ENCODE assay signal across 9 cellular contexts in the genomic region with DNA sequence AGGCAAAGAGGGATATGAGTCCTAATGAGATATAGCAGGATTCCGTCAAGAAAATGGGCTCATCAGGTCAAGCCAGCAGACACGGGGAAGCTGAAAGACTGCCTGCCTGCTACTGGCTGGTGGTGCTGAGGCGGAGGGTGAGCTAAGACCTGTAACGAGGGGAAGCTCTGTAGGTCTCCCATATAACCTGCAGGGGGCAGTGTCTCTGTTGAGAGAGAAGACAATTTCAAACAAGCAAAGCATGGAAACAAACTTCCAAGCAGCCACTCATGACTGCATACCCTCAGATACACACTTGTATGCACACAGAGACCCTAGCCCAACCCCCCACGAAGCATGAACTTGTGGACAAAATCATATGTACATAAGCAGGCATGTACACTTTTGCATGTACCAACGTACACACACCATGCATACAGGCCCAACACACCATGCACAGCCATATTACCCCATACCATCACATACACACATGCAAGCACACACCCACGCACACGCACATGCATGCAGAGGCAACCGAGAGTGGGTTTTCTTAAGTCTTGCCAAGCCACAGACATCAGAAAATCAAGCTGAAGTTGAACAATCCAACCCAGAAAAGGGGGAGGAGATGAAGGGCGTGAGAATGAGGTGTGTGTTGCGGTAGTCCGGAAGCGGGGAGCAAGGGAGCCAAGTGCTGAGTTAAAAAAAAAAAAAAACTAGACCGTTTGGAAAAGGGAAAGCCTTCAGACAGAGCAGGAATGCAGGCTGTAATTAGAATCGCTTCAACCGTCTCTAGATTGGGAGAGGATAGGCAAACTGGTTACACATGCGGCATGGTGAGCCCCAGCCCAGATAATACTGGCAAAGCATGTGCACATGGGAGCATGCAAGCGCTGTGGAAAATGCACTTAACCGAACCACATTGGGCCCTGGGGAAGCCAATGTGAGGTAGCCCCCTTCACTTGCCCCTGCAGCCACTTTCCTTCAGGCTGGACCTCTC.
A peak's percentile ranks its signal among the peaks of the same experiment; 100 is the strongest.
DNase-seq lines count a peak whose midpoint lies in the region; ATAC-seq and TF ChIP-seq lines count a peak whose summit lies in the region.
"Had no signal": no experiment of that assay in that cellular context is flagged by ENCODE, and none has a peak within 500 bp of the region (broad histone marks: within the 10 kb centered on the region; RNA-seq: fewer than 3 reads in every experiment).

No MANE protein-coding gene starts in this region.

- H3K27me3 Mint-ChIP-seq in Caco-2 (ENCODE audit: insufficient read depth, unreplicated experiment): no peaks in the 10 kb centered on the region
- H3K27me3 Mint-ChIP-seq in neural crest cell (ENCODE audit: low read depth): no peaks in the 10 kb centered on the region

- DNase-seq in Caco-2 (peak; percentile 54 to 56), GM20000 (ENCODE audit: low spot score) (peak; percentile 59), NAMALWA (ENCODE audit: low spot score) (peak; percentile 44), esophagus muscularis mucosa (ENCODE audit: extremely low spot score) (no peak), neural crest cell (ENCODE audit: low read depth, low spot score) (peak; percentile 39)
- DNase-seq in activated CD4-positive, alpha-beta T cell treated with anti-CD3 and anti-CD28 coated beads for 48 hours: peak; percentile 36

- no peaks in the 10 kb centered on the region for H3K36me3 ChIP-seq in Caco-2 (ENCODE audit: control insufficient read depth, insufficient read depth, low read length)
- H3K36me3 ChIP-seq in esophagus muscularis mucosa: no peaks in the 10 kb centered on the region
- H3K36me3 ChIP-seq: neutrophil had no signal

- no peaks in the 10 kb centered on the region for H3K9me3 ChIP-seq in Caco-2
- no peaks in the 10 kb centered on the region for H3K9me3 ChIP-seq in esophagus muscularis mucosa
- H3K9me3 ChIP-seq: neutrophil had no signal

- ATAC-seq in HG02981 (IDR thresholded peaks at IDR 0.05; ENCODE audit: unreplicated experiment) (no peak), GM18861 (IDR thresholded peaks at IDR 0.05; ENCODE audit: unreplicated experiment) (no peak)

- no peak overlapping the region for H3K27ac Mint-ChIP-seq in Caco-2 (ENCODE audit: unreplicated experiment)
- peak overlapping the region; percentile 20 for H3K27ac Mint-ChIP-seq in neural crest cell (ENCODE audit: unreplicated experiment)

- H3K9me3 Mint-ChIP-seq in Caco-2 (ENCODE audit: unreplicated experiment): no peaks in the 10 kb centered on the region
- no peaks in the 10 kb centered on the region for H3K9me3 Mint-ChIP-seq in neural crest cell

- H3K4me3 Mint-ChIP-seq in Caco-2 (ENCODE audit: unreplicated experiment): no peak overlapping the region
- no peak overlapping the region for H3K4me3 Mint-ChIP-seq in neural crest cell

- H3K27me3 ChIP-seq in Caco-2 (replicated peaks; ENCODE audit: control insufficient read depth, insufficient read depth, low read length) (no peaks in the 10 kb centered on the region), esophagus muscularis mucosa (no peaks in the 10 kb centered on the region)
- H3K27me3 ChIP-seq: neutrophil had no signal

- H3K36me3 Mint-ChIP-seq in Caco-2 (ENCODE audit: insufficient read depth, unreplicated experiment) (no peaks in the 10 kb centered on the region), neural crest cell (ENCODE audit: low read depth) (no peaks in the 10 kb centered on the region)

- H3K4me1 ChIP-seq in Caco-2: no peaks in the 10 kb centered on the region
- H3K4me1 ChIP-seq in esophagus muscularis mucosa: no peaks in the 10 kb centered on the region

- no peak for TF ChIP-seq EP300 in esophagus muscularis mucosa (IDR thresholded peaks at IDR 0.05)

- peak; percentile 28 to 30 for TF ChIP-seq CTCF in Caco-2 (IDR thresholded peaks at IDR 0.05; ENCODE audit: insufficient read depth in 1 of 2, low read depth in 1 of 2, low read length in 1 of 2, severe bottlenecking in 1 of 2, unreplicated experiment in 1 of 2)
- TF ChIP-seq CTCF in GM20000 (IDR thresholded peaks at IDR 0.05; ENCODE audit: extremely low read depth, missing control alignments): no peak
- peak; percentile 36 to 60 (median 46) for TF ChIP-seq CTCF in esophagus muscularis mucosa (IDR thresholded peaks at IDR 0.05)
- TF ChIP-seq CTCF in neural crest cell (conservative IDR thresholded peaks at IDR 0.05): peak; percentile 65

- BruUV-seq in Caco-2 (replicated peaks; lab: Mats Ljungman, UMichigan): no TSS peak

- POLR2A ChIA-PET in Caco-2 (lab: Charles Lee): no interaction called here

- H3K27ac ChIP-seq in esophagus muscularis mucosa (replicated peaks in 1 of 4): no peak overlapping the region
- H3K27ac ChIP-seq: neutrophil had no signal

- WGBS in esophagus muscularis mucosa: 63% methylated on average over 19 of the region's 19 CpGs

- H3K4me3 ChIP-seq in Caco-2 (ENCODE audit: low read depth, low read length): no peak overlapping the region
- H3K4me3 ChIP-seq in esophagus muscularis mucosa: no peak overlapping the region

- TF ChIP-seq POLR2A in esophagus muscularis mucosa (IDR thresholded peaks at IDR 0.05; ENCODE audit: low read depth): no peak

- H3K4me1 Mint-ChIP-seq in Caco-2 (ENCODE audit: low read depth, unreplicated experiment) (no peaks in the 10 kb centered on the region), neural crest cell (peaks cover 23% of the 10 kb centered on the region)

- CTCF ChIA-PET in Caco-2 (lab: Charles Lee): interaction anchor here (0.6 to 1.0 kb wide), 5 partner anchors 10 to 253 kb away, joined by 3 to 4 read pairs (median 3); no protein-coding TSS in a partner anchor

- intact Hi-C loops in Caco-2 (cut with micrococcal nuclease; ENCODE audit: unreplicated experiment): loop anchor here (1.0 kb wide), 2 partner anchors 40 to 128 kb away; no protein-coding TSS in a partner anchor
- intact Hi-C loops in esophagus muscularis mucosa (cut with DNase I): loop anchor here (5.0 to 10.0 kb wide), 2 partner anchors 128 to 191 kb away; no protein-coding TSS in a partner anchor
